8 cellular contexts compared by ENCODE assay signal in genomic region chr5:141223112-141223783, GRCh38. TPM values are rescaled to one million over a fixed set of nuclear protein-coding genes. Genes with fewer than 3 reads are reported as not detected.
DNase-seq lines count a peak whose midpoint lies in the region; ATAC-seq, FAIRE-seq and TF ChIP-seq lines count a peak whose summit lies in the region.

PCDHB14 (plus strand) TSS chr5:141223343; CDS start chr5:141223506, 163 bp downstream.

- intact Hi-C loops in posterior cingulate gyrus (cut with DNase I), result no loop called here

- no peaks in the 10 kb centered on the region for H3K27me3 Mint-ChIP-seq in neural crest cell (ENCODE audit: low read depth)

- DNase-seq in G401 (ENCODE audit: low spot score) (peak; percentile 58), NCI-H446 treated with DMSO at 0.1 percent for 48 hours (lab: John Stamatoyannopoulos, UW) (peak; percentile 51), dermis blood vessel endothelial cell (peak; percentile 60), neural crest cell (ENCODE audit: low read depth, low spot score) (no peak), posterior cingulate gyrus (no peak), middle frontal gyrus (ENCODE audit: extremely low spot score, low spot score) (no peak)

- H3K9me3 Mint-ChIP-seq in neural crest cell, result peaks cover 25% of the 10 kb centered on the region

- peak; percentile 58 for TF ChIP-seq CTCF in neural crest cell (conservative IDR thresholded peaks at IDR 0.05)

- peak; percentile 98 for FAIRE-seq in A204.1 (lab: Jason Lieb, UNC)

- ATAC-seq in HG03039 (IDR thresholded peaks at IDR 0.05; ENCODE audit: unreplicated experiment), result no peak

- H3K4me1 Mint-ChIP-seq in neural crest cell, result peaks cover 7% of the 10 kb centered on the region

- in situ Hi-C loops in G401 (cut with HindIII; ENCODE audit: low sequenced_read_pairs), result no loop called here

- H3K4me3 Mint-ChIP-seq in neural crest cell, result peak within 1 kb of the TSS; percentile 89

- H3K36me3 Mint-ChIP-seq in neural crest cell (ENCODE audit: low read depth), result peaks cover 66% of the 10 kb centered on the region

- H3K27ac Mint-ChIP-seq in neural crest cell (ENCODE audit: unreplicated experiment), result peak within 1 kb of the TSS; percentile 90

RNA-seq across cellular contexts. Expression of gene PCDHB14, which starts in this region (rescaled TPM):
- 0.27 and 0.55 TPM in 2 replicates for total RNA-seq in G401 (2014; rRNA removed; shearing (Covaris generic))
- total RNA-seq in dermis blood vessel endothelial cell (0.98 and 1.0 TPM in 2 replicates), neural crest cell (5.5 TPM in 2 replicates)

Comparison
In these comparisons a context has a peak if more than half of its experiments do, and no peak if none do; other contexts are left out.
1. Peak in DNase-seq in G401; RNA of the gene not detected or under 1 TPM.
2. DNase-seq: peak in NCI-H446 treated with DMSO at 0.1 percent for 48 hours (single experiment) and dermis blood vessel endothelial cell (single experiment); none in neural crest cell (single experiment), posterior cingulate gyrus (0 of 10) and middle frontal gyrus (single experiment).